In the genomic region with DNA sequence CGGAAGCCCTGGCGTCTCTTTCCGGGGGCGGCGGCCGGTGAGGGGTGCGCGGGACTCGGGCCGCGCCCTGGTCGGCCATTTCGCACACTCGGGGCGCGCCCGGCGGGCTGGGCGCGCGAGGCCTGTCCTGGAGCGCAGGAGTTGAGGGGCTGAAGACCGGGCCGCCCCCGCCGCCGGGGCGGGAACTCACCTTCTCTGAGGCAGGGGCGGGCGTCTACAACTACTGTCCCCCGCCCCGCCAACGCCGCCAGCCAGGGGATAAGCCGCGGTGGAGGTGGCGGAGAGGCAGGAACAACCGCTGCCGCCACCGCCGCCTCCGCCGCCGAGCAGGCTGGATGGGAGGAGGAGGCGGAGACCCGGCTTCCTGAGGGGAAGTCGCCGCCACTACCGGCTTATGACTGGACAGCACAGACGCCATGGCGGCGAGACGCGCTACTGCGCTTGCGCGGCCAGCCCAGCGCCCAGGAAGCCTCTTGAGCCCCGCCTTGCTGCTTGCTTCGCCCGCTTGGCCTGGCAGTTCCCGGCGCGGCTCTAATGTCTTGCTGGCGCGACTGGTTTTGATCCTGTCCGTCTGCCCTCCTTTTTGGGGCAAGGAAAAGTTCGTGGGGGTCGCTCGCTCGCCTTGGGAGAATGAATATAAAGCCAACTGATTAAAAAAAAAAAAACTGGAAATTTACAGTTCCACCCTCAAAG, we compare ENCODE assay signal across 1 cellular context.
TF ChIP-seq lines count a peak whose summit lies in the region.

KRCC1 (minus strand) TSS at position 348 of the 693 bp plus-strand sequence. CDS start 27,220 bp downstream, outside the sequence.

TF ChIP-seq in HepG2, 621 proteins besides CTCF, POLR2A, EP300 and RAD21 (continued from another document and continues in another):
- no peak for TF ChIP-seq ATF2 (CRISPR knock-in tag; IDR thresholded peaks at IDR 0.05)
- TF ChIP-seq, protein P1, sequence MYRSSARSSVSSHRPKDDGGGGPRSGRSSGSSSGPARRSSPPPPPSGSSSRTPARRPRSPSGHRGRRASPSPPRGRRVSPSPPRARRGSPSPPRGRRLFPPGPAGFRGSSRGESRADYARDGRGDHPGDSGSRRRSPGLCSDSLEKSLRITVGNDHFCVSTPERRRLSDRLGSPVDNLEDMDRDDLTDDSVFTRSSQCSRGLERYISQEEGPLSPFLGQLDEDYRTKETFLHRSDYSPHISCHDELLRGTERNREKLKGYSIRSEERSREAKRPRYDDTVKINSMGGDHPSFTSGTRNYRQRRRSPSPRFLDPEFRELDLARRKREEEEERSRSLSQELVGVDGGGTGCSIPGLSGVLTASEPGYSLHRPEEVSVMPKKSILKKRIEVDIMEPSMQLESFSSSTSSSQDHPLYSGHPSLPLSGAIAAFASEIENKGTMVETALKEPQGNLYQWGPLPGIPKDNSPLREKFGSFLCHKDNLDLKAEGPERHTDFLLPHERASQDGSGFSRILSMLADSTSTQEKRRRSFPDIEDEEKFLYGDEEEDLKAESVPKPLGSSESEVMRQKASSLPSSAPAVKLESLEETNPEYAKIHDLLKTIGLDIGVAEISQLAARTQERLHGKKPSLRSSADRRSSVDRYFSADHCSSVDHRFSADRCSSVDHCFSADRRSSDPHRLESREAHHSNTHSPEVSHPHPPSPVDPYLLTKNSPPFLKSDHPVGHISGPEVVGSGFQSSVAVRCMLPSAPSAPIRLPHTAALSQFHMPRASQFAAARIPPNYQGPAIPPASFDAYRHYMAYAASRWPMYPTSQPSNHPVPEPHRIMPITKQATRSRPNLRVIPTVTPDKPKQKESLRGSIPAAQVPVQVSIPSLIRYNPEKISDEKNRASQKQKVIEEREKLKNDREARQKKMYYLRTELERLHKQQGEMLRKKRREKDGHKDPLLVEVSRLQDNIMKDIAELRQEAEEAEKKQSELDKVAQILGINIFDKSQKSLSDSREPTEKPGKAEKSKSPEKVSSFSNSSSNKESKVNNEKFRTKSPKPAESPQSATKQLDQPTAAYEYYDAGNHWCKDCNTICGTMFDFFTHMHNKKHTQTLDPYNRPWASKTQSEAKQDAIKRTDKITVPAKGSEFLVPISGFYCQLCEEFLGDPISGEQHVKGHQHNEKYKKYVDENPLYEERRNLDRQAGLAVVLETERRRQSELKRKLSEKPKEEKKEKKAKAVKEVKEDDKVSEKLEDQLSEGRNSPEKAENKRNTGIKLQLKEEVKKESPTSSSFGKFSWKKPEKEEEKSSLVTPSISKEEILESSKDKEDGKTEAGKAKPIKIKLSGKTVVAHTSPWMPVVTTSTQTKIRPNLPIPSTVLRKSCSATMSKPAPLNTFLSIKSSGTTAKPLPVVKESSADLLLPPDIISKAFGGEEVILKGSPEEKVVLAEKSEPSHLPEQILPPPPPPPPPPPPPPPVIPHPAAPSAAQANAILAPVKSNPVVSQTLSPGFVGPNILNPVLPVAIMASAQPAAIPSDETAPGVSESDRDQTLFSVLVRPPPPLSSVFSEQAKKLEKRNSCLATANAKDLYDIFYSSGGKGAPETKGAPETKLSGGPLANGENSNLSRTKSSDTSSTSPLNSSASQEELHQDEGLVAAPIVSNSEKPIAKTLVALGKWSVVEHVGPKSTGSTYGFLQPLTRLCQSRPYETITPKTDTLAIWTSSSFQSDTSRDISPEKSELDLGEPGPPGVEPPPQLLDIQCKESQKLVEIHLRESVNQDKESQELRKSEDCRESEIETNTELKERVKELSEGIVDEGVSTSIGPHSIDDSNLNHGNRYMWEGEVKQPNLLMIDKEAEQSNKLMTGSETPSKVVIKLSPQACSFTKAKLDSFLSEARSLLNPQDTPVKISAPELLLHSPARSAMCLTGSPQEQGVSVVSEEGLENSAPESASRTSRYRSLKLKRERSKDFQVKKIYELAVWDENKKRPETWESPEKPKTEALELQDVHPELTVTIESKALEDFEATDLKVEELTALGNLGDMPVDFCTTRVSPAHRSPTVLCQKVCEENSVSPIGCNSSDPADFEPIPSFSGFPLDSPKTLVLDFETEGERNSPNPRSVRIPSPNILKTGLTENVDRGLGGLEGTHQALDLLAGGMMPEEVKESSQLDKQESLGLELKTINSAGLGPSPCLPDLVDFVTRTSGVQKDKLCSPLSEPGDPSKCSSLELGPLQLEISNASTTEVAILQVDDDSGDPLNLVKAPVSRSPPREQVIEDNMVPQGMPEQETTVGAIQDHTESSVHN (CRISPR knock-in tag; IDR thresholded peaks at IDR 0.05) = no peak
- peak; percentile 82 for TF ChIP-seq KMT2A (CRISPR knock-in tag; IDR thresholded peaks at IDR 0.05)
- peak; percentile 84 for TF ChIP-seq KAT8 (CRISPR knock-in tag; IDR thresholded peaks at IDR 0.05)
- TF ChIP-seq, protein P2, sequence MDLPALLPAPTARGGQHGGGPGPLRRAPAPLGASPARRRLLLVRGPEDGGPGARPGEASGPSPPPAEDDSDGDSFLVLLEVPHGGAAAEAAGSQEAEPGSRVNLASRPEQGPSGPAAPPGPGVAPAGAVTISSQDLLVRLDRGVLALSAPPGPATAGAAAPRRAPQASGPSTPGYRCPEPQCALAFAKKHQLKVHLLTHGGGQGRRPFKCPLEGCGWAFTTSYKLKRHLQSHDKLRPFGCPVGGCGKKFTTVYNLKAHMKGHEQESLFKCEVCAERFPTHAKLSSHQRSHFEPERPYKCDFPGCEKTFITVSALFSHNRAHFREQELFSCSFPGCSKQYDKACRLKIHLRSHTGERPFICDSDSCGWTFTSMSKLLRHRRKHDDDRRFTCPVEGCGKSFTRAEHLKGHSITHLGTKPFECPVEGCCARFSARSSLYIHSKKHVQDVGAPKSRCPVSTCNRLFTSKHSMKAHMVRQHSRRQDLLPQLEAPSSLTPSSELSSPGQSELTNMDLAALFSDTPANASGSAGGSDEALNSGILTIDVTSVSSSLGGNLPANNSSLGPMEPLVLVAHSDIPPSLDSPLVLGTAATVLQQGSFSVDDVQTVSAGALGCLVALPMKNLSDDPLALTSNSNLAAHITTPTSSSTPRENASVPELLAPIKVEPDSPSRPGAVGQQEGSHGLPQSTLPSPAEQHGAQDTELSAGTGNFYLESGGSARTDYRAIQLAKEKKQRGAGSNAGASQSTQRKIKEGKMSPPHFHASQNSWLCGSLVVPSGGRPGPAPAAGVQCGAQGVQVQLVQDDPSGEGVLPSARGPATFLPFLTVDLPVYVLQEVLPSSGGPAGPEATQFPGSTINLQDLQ (CRISPR knock-in tag; IDR thresholded peaks at IDR 0.05) = no peak
- TF ChIP-seq SMC3 (IDR thresholded peaks at IDR 0.05; ENCODE audit: low read length) = no peak
- TF ChIP-seq WIZ (CRISPR knock-in tag; IDR thresholded peaks at IDR 0.05) = no peak
- TF ChIP-seq MEF2D (CRISPR knock-in tag; IDR thresholded peaks at IDR 0.05) = peak; percentile 34; the same call in 1 of the 2 replicates
- no peak; the same call in 1 of the 2 replicates for TF ChIP-seq ZNF768 (CRISPR knock-in tag; IDR thresholded peaks at IDR 0.05)
- TF ChIP-seq ZNF34 (CRISPR knock-in tag; IDR thresholded peaks at IDR 0.05; ENCODE audit: borderline replicate concordance) = peak; percentile 82
- TF ChIP-seq SP1 (IDR thresholded peaks at IDR 0.05) = no peak
- TF ChIP-seq SP1 (CRISPR knock-in tag; IDR thresholded peaks at IDR 0.05) = peak; percentile 14
- 0 out of 2 replicates have a peak, but pooled peaks have one; percentile 29 for TF ChIP-seq ZMYM3 (CRISPR knock-in tag; IDR thresholded peaks at IDR 0.05)
- TF ChIP-seq NFE2 (CRISPR knock-in tag; IDR thresholded peaks at IDR 0.05) = no peak
- TF ChIP-seq HOXA9 (CRISPR knock-in tag; IDR thresholded peaks at IDR 0.05; ENCODE audit: borderline replicate concordance) = no peak
- 0 out of 2 replicates have a peak, but pooled peaks have one; percentile 64 for TF ChIP-seq ZNF75D (CRISPR knock-in tag; IDR thresholded peaks at IDR 0.05; ENCODE audit: borderline replicate concordance)
- no peak for TF ChIP-seq NFIB (CRISPR knock-in tag; IDR thresholded peaks at IDR 0.05; ENCODE audit: borderline replicate concordance)
- TF ChIP-seq ZBTB7B (CRISPR knock-in tag; IDR thresholded peaks at IDR 0.05) = peak; percentile 60; the same call in 1 of the 2 replicates
- TF ChIP-seq TEAD2 (CRISPR knock-in tag; IDR thresholded peaks at IDR 0.05) = no peak
- TF ChIP-seq SYNCRIP (IDR thresholded peaks at IDR 0.05; ENCODE audit: insufficient read depth, low read depth, low read length) = no peak
- TF ChIP-seq SRSF9 (IDR thresholded peaks at IDR 0.05; ENCODE audit: borderline replicate concordance, insufficient read depth, low read depth, low read length, poor library complexity, severe bottlenecking) = no peak
- no peak for TF ChIP-seq SMAD3 (CRISPR knock-in tag; IDR thresholded peaks at IDR 0.05)
- TF ChIP-seq ZBTB8A (CRISPR knock-in tag; IDR thresholded peaks at IDR 0.05; ENCODE audit: borderline replicate concordance, low read depth) = 0 out of 2 replicates have a peak, but pooled peaks have one; percentile 33
- peak; percentile 94 for TF ChIP-seq IKZF4 (CRISPR knock-in tag; IDR thresholded peaks at IDR 0.05; ENCODE audit: borderline replicate concordance, low read depth, not compliant biosample characterization)
- TF ChIP-seq, protein P3, sequence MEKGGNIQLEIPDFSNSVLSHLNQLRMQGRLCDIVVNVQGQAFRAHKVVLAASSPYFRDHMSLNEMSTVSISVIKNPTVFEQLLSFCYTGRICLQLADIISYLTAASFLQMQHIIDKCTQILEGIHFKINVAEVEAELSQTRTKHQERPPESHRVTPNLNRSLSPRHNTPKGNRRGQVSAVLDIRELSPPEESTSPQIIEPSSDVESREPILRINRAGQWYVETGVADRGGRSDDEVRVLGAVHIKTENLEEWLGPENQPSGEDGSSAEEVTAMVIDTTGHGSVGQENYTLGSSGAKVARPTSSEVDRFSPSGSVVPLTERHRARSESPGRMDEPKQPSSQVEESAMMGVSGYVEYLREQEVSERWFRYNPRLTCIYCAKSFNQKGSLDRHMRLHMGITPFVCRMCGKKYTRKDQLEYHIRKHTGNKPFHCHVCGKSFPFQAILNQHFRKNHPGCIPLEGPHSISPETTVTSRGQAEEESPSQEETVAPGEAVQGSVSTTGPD (CRISPR knock-in tag; IDR thresholded peaks at IDR 0.05) = no peak
- TF ChIP-seq HOXD1 (CRISPR knock-in tag; IDR thresholded peaks at IDR 0.05) = peak; percentile 93
- no peak for TF ChIP-seq TBP (CRISPR knock-in tag; IDR thresholded peaks at IDR 0.05)
- TF ChIP-seq ATM (IDR thresholded peaks at IDR 0.05; ENCODE audit: borderline replicate concordance) = no peak
- no peak for TF ChIP-seq USF2 (IDR thresholded peaks at IDR 0.05; ENCODE audit: low read depth, low read length)
- TF ChIP-seq USF2 (CRISPR knock-in tag; IDR thresholded peaks at IDR 0.05; ENCODE audit: borderline replicate concordance) = no peak
- TF ChIP-seq, protein P4, sequence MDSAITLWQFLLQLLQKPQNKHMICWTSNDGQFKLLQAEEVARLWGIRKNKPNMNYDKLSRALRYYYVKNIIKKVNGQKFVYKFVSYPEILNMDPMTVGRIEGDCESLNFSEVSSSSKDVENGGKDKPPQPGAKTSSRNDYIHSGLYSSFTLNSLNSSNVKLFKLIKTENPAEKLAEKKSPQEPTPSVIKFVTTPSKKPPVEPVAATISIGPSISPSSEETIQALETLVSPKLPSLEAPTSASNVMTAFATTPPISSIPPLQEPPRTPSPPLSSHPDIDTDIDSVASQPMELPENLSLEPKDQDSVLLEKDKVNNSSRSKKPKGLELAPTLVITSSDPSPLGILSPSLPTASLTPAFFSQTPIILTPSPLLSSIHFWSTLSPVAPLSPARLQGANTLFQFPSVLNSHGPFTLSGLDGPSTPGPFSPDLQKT (CRISPR knock-in tag; IDR thresholded peaks at IDR 0.05; ENCODE audit: borderline replicate concordance) = no peak
- no peak for TF ChIP-seq LRRFIP1 (CRISPR knock-in tag; conservative IDR thresholded peaks at IDR 0.05)
- peak; percentile 98 for TF ChIP-seq PHF8 (CRISPR knock-in tag; IDR thresholded peaks at IDR 0.05)
